Comparison of ENCODE assay signal across 13 cellular contexts in the genomic region with DNA sequence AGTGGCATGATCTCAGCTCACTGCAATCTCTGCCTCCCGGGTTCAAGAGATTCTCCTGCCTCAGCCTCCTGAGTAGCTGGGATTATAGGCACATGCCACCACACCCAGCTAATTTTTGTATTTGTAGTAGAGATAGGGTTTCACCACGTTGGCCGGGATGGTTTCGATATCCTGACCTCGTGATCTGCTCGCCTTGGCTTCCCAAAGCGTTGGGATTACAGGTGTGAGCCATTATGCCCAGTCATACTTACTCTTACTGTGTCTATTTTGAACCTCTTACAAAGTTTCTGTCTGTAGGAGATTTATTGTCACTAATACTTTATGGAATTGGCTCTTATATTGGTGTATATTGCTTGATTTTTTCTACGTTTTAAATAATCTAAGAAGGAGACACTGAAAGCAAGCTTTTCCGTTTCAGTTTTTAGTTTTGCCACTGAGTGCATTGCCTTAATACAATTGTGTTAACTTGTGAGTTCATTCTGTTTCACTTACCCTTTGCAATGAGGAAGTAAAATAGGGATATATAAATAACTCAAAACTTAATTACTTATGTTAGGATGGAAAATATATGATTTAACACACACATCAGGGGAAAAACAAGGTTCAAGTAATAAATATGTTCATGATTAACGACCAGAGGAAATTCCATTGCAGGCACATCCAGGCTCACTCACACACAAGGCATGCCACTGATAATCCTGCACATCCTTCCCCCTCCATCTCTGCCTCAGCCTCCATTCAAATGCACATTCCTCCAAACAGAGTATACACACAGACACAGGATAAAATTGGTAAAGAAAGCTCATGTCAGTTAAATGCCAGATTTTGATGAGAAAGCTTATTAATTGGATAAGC.
DNase-seq lines count a peak whose midpoint lies in the region; ATAC-seq and TF ChIP-seq lines count a peak whose summit lies in the region.
"Had no signal": no experiment of that assay in that cellular context is flagged by ENCODE, and none has a peak within 500 bp of the region (broad histone marks: within the 10 kb centered on the region; RNA-seq: fewer than 3 reads in every experiment).

No MANE protein-coding gene starts in this region.

- intact Hi-C loops in sigmoid colon (cut with DNase I) = no loop called here

- no peak overlapping the region for H2AFZ ChIP-seq in H9 (ENCODE audit: low read length)

- no peaks in the 10 kb centered on the region for H3K36me3 ChIP-seq in sigmoid colon

- H3K9ac ChIP-seq in H9 (ENCODE audit: extremely low read depth, insufficient read length, low read length) = no peak overlapping the region

- DNase-seq in NOMO-1 (lab: John Stamatoyannopoulos, UW; ENCODE audit: unreplicated experiment in 2 of 2) = peak; percentile 15 to 65
- DNase-seq in NOMO-1 treated with dmso at 0.1 percent for 144 hours (lab: John Stamatoyannopoulos, UW; ENCODE audit: unreplicated experiment) = no peak
- DNase-seq in hepatic stellate cell (ENCODE audit: low spot score) = peak; percentile 47
- no peak for DNase-seq in H9
- DNase-seq in sigmoid colon = no peak
- DNase-seq in hypothalamus (lab: John Stamatoyannopoulos, UW) = no peak
- DNase-seq: 8988T; activated T-cell treated with anti-CD3 and anti-CD28 coated beads, Interleukin-2, amount 50 U/mL, for 1 hour; effector memory CD8-positive, alpha-beta T cell; NCI-H1105; NCI-H526 had no signal

- no peak for TF ChIP-seq POLR2A in sigmoid colon (IDR thresholded peaks at IDR 0.05)

- H3K4ac ChIP-seq in H9 (ENCODE audit: low read depth, low read length) = no peak overlapping the region

- no peak overlapping the region for H4K8ac ChIP-seq in H9 (replicated peaks; ENCODE audit: insufficient read length, low read depth, low read length)

- H3K79me1 ChIP-seq in H9 (ENCODE audit: insufficient read depth, low read depth, low read length, poor library complexity, severe bottlenecking) = no peaks in the 10 kb centered on the region

- H3K27ac ChIP-seq in H9 (ENCODE audit: insufficient read length, low read depth, low read length) (no peak overlapping the region), sigmoid colon (peak overlapping the region in 1 of 4 donors; percentile 10)

- H3K18ac ChIP-seq in H9 (ENCODE audit: insufficient read length, low read depth, low read length) = no peak overlapping the region

- H4K91ac ChIP-seq in H9 (ENCODE audit: insufficient read length, low read depth, low read length) = no peak overlapping the region

- no peak overlapping the region for H2BK20ac ChIP-seq in H9 (ENCODE audit: low read depth, low read length, poor library complexity, severe bottlenecking)

- H3K4me1 Mint-ChIP-seq in H9 = peaks cover 19 to 24% of the 10 kb centered on the region in 2 experiments

- no peak overlapping the region for H3K4me3 ChIP-seq in sigmoid colon

- peaks cover 0 to 5% (median 3%) of the 10 kb centered on the region in 3 experiments; a peak in 3 of 7 replicates for H3K36me3 Mint-ChIP-seq in H9 (ENCODE audit: insufficient read depth in 1 of 3, low read depth in 3 of 3)

- WGBS in H9 (ENCODE audit: extremely low coverage, insufficient read length, low lambda C conversion rate) = no CpG with 5 or more reads among the region's 10 CpGs
- WGBS in sigmoid colon, 2 donors = 56 to 60% methylated on average over 10 of the region's 10 CpGs

- H2BK15ac ChIP-seq in H9 (ENCODE audit: low read depth, low read length) = no peak overlapping the region

- no peaks in the 10 kb centered on the region for H3K27me3 Mint-ChIP-seq in H9 (ENCODE audit: low read depth)

- ATAC-seq in SK-N-SH treated with all-trans-retinoic acid at 6 μM for 48 hours = peak; percentile 97
- no peak for ATAC-seq in HG02623 (IDR thresholded peaks at IDR 0.05; ENCODE audit: unreplicated experiment)
- ATAC-seq: effector memory CD8-positive, alpha-beta T cell had no signal

- H3K23me2 ChIP-seq in H9 (ENCODE audit: insufficient read length, low read depth, low read length, poor library complexity, severe bottlenecking) = no peaks in the 10 kb centered on the region

- H3K4me3 Mint-ChIP-seq in H9 = no peak overlapping the region
- H3K4me3 Mint-ChIP-seq: effector memory CD8-positive, alpha-beta T cell had no signal

- H2BK5ac ChIP-seq in H9 (ENCODE audit: insufficient read length, low read length) = no peak overlapping the region

- H3K56ac ChIP-seq in H9 (ENCODE audit: insufficient read length, low read depth, low read length) = no peak overlapping the region

- H3K14ac ChIP-seq in H9 (ENCODE audit: insufficient read depth, low read length) = no peak overlapping the region

- peaks cover 5 to 6% of the 10 kb centered on the region in 2 experiments; a peak in 4 of 5 replicates for H3K9me3 Mint-ChIP-seq in H9
- H3K9me3 Mint-ChIP-seq: effector memory CD8-positive, alpha-beta T cell had no signal

- no peak overlapping the region for H3K27ac Mint-ChIP-seq in H9
- H3K27ac Mint-ChIP-seq: effector memory CD8-positive, alpha-beta T cell had no signal

- H3K9me3 ChIP-seq in H9 (ENCODE audit: control insufficient read depth, low read depth, low read length) = no peaks in the 10 kb centered on the region
- no peaks in the 10 kb centered on the region for H3K9me3 ChIP-seq in sigmoid colon

- no peak overlapping the region for H2BK12ac ChIP-seq in H9 (ENCODE audit: insufficient read length, low read depth, low read length)

- H2AK5ac ChIP-seq in H9 (ENCODE audit: insufficient read length, low read length) = no peak overlapping the region

- TF ChIP-seq CTCF in H9 (conservative IDR thresholded peaks at IDR 0.05) = no peak
- no peak for TF ChIP-seq CTCF in sigmoid colon (IDR thresholded peaks at IDR 0.05)

- no peak for TF ChIP-seq EP300 in sigmoid colon (IDR thresholded peaks at IDR 0.05)

- H4K5ac ChIP-seq in H9 (ENCODE audit: insufficient read length, low read depth, low read length) = no peak overlapping the region

- no peak overlapping the region for H2BK120ac ChIP-seq in H9 (ENCODE audit: low read depth, low read length, poor library complexity, severe bottlenecking)

- no peak overlapping the region for H3T11ph ChIP-seq in H9 (ENCODE audit: low read length)

- H3K4me2 ChIP-seq in H9 (ENCODE audit: insufficient read depth, insufficient read length, low read length) = no peak overlapping the region

- no peak overlapping the region for H3K23ac ChIP-seq in H9 (ENCODE audit: insufficient read length, low read depth, low read length)

- no peaks in the 10 kb centered on the region for H3K79me2 ChIP-seq in H9 (ENCODE audit: insufficient read depth, low read length)

- H3K4me1 ChIP-seq in H9 (ENCODE audit: insufficient read depth, low read length) (no peaks in the 10 kb centered on the region), sigmoid colon (peaks cover 0 to 35% (median 9%) of the 10 kb centered on the region in 4 donors)

- H3K27me3 ChIP-seq in H9 (ENCODE audit: insufficient read depth, low read length) (no peaks in the 10 kb centered on the region), sigmoid colon (no peaks in the 10 kb centered on the region)

- no peaks in the 10 kb centered on the region for H4K20me1 ChIP-seq in H9 (ENCODE audit: control insufficient read depth, insufficient read depth, insufficient read length)

TF ChIP-seq in SK-N-SH treated with all-trans-retinoic acid at 6 μM for 48 hours, 23 proteins besides CTCF, POLR2A, EP300 and RAD21:
- TF ChIP-seq TCF4 (CRISPR knock-in tag; IDR thresholded peaks at IDR 0.05; ENCODE audit: borderline replicate concordance) (no peak), ISL1 (CRISPR knock-in tag; IDR thresholded peaks at IDR 0.05) (peak; percentile 71), GLIS3 (CRISPR knock-in tag; IDR thresholded peaks at IDR 0.05) (no peak)

Comparison
In these comparisons a context has a peak if more than half of its experiments do, and no peak if none do; other contexts are left out.
1. DNase-seq: peak in NOMO-1 (2 of 2) and hepatic stellate cell (single experiment); none in NOMO-1 treated with dmso at 0.1 percent for 144 hours (single experiment), H9 (single experiment), sigmoid colon (single experiment) and hypothalamus (0 of 51).